Comparison of ENCODE assay signal across 8 cellular contexts in the genomic region with DNA sequence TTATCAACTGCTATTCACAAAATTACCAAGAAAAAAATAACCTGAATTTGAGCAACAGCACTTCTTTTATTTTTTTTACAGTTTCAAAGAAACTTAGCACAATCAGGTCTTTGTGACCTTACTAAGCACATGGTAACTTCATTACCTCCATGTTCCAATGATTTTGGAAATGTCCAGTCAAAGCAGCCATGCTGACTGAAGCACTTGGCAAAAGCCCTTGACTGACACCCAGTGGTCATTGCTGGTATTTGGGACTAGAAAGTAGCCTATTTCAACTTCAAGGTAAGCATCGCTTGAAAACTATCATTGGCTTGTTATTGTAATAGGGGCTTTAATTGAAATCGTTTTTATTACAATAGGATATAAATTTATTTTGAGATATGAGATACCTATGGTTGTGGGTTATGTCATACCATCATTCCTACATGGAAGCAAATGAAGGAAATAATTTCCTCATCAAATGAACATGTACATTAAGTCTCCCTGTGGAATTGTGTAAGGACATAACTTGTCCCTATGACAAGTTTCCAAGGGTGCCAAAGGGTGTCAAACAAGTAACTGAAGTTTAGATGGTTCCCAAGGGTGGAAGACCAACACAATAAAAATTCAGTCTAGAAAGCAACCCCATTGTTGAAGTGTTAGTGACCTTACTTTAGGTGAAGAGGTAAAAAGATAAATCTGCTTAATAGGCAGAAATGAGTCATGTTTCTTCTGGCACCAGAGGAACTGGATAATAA. TPM values are rescaled to one million over a fixed set of nuclear protein-coding genes. Genes with fewer than 3 reads are reported as not detected.
DNase-seq lines count a peak whose midpoint lies in the region; ATAC-seq and TF ChIP-seq lines count a peak whose summit lies in the region.

No MANE protein-coding gene starts in this region.

- H3K27me3 Mint-ChIP-seq in CD4-positive, CD25-positive, alpha-beta regulatory T cell: no peaks in the 10 kb centered on the region
- peaks cover 3% of the 10 kb centered on the region for H3K27me3 Mint-ChIP-seq in activated CD4-positive, alpha-beta T cell treated with anti-CD3 and anti-CD28 coated beads, Interleukin-2, amount 10 ng/mL, durations not matched to agents 7 days and 5 days
- H3K27me3 Mint-ChIP-seq in neural progenitor cell (ENCODE audit: insufficient read depth, low read depth): no peaks in the 10 kb centered on the region
- H3K27me3 Mint-ChIP-seq in stimulated activated memory B cell treated with anti-CD40 and anti-IgM and Interleukin-4, amounts not matched to agents 10 μg/mL and 1 μg/mL and 100 μg/mL, for 72 hours: no peaks in the 10 kb centered on the region

- H3K36me3 Mint-ChIP-seq in CD4-positive, CD25-positive, alpha-beta regulatory T cell: no peaks in the 10 kb centered on the region
- H3K36me3 Mint-ChIP-seq in activated CD4-positive, alpha-beta T cell treated with anti-CD3 and anti-CD28 coated beads, Interleukin-2, amount 10 ng/mL, durations not matched to agents 7 days and 5 days (ENCODE audit: low read depth): no peaks in the 10 kb centered on the region
- H3K36me3 Mint-ChIP-seq in neural progenitor cell: no peaks in the 10 kb centered on the region
- no peaks in the 10 kb centered on the region for H3K36me3 Mint-ChIP-seq in stimulated activated memory B cell treated with anti-CD40 and anti-IgM and Interleukin-4, amounts not matched to agents 10 μg/mL and 1 μg/mL and 100 μg/mL, for 72 hours

- peak; percentile 98 for TF ChIP-seq CTCF in neural progenitor cell (IDR thresholded peaks at IDR 0.05)

- no peaks in the 10 kb centered on the region for H4K20me1 ChIP-seq in neural progenitor cell (ENCODE audit: low read depth)

- no peaks in the 10 kb centered on the region for H3K4me1 ChIP-seq in CD4-positive, CD25-positive, alpha-beta regulatory T cell (ENCODE audit: control insufficient read depth, insufficient read depth, low read length, poor library complexity, severe bottlenecking)
- no peaks in the 10 kb centered on the region for H3K4me1 ChIP-seq in neural progenitor cell

- H3K4me3 ChIP-seq in CD4-positive, CD25-positive, alpha-beta regulatory T cell (ENCODE audit: low read depth, low read length): no peak overlapping the region
- no peak overlapping the region for H3K4me3 ChIP-seq in neural progenitor cell

- H3K9me3 ChIP-seq in CD4-positive, CD25-positive, alpha-beta regulatory T cell (ENCODE audit: control insufficient read depth in 2 of 2, low read length in 2 of 2): no peaks in the 10 kb centered on the region
- no peaks in the 10 kb centered on the region for H3K9me3 ChIP-seq in neural progenitor cell (ENCODE audit: low read depth)

- H3K27ac Mint-ChIP-seq in CD4-positive, CD25-positive, alpha-beta regulatory T cell: no peak overlapping the region
- H3K27ac Mint-ChIP-seq in activated CD4-positive, alpha-beta T cell treated with anti-CD3 and anti-CD28 coated beads, Interleukin-2, amount 10 ng/mL, durations not matched to agents 7 days and 5 days: no peak overlapping the region
- H3K27ac Mint-ChIP-seq in neural progenitor cell: no peak overlapping the region
- H3K27ac Mint-ChIP-seq in stimulated activated memory B cell treated with anti-CD40 and anti-IgM and Interleukin-4, amounts not matched to agents 10 μg/mL and 1 μg/mL and 100 μg/mL, for 72 hours: no peak overlapping the region

- DNase-seq in CD4-positive, CD25-positive, alpha-beta regulatory T cell: peak; percentile 0 to 42 (median 1)
- DNase-seq in NCI-H2029 treated with DMSO at 0.1 percent for 48 hours (lab: John Stamatoyannopoulos, UW) (peak; percentile 2), fibroblast of gingiva (ENCODE audit: low read depth) (peak; percentile 34), neural progenitor cell (ENCODE audit: low spot score) (peak; percentile 75)
- DNase-seq in activated CD4-positive, alpha-beta T cell treated with anti-CD3 and anti-CD28 coated beads, Interleukin-2, amount 10 ng/mL, durations not matched to agents 7 days and 5 days: peak; percentile 50

- POLR2A ChIA-PET in activated CD4-positive, alpha-beta T cell treated with anti-CD3 and anti-CD28 coated beads, Interleukin-2, amount 10 ng/mL, durations not matched to agents 7 days and 5 days (lab: Charles Lee): no interaction called here

- H3K4me3 Mint-ChIP-seq in CD4-positive, CD25-positive, alpha-beta regulatory T cell: no peak overlapping the region
- H3K4me3 Mint-ChIP-seq in activated CD4-positive, alpha-beta T cell treated with anti-CD3 and anti-CD28 coated beads, Interleukin-2, amount 10 ng/mL, durations not matched to agents 7 days and 5 days: no peak overlapping the region
- H3K4me3 Mint-ChIP-seq in neural progenitor cell: no peak overlapping the region
- H3K4me3 Mint-ChIP-seq in stimulated activated memory B cell treated with anti-CD40 and anti-IgM and Interleukin-4, amounts not matched to agents 10 μg/mL and 1 μg/mL and 100 μg/mL, for 72 hours: no peak overlapping the region

- H3K4me2 ChIP-seq in neural progenitor cell: no peak overlapping the region

- H3K79me2 ChIP-seq in neural progenitor cell (ENCODE audit: low read depth): no peaks in the 10 kb centered on the region

- ATAC-seq in CD4-positive, CD25-positive, alpha-beta regulatory T cell (ENCODE audit: low read depth in 2 of 2): no peak
- ATAC-seq in GM18868 (IDR thresholded peaks at IDR 0.05; ENCODE audit: unreplicated experiment) (peak; percentile 96), HG03039 (IDR thresholded peaks at IDR 0.05; ENCODE audit: unreplicated experiment) (peak; percentile 91)
- ATAC-seq in stimulated activated memory B cell treated with anti-CD40 and anti-IgM and Interleukin-4, amounts not matched to agents 10 μg/mL and 1 μg/mL and 100 μg/mL, for 72 hours: no peak

- peak overlapping the region; percentile 55 for H2AFZ ChIP-seq in neural progenitor cell (replicated peaks)

- H3K9me3 Mint-ChIP-seq in CD4-positive, CD25-positive, alpha-beta regulatory T cell: peaks cover 0 to 2% (median 0%) of the 10 kb centered on the region in 7 donors
- H3K9me3 Mint-ChIP-seq in activated CD4-positive, alpha-beta T cell treated with anti-CD3 and anti-CD28 coated beads, Interleukin-2, amount 10 ng/mL, durations not matched to agents 7 days and 5 days: no peaks in the 10 kb centered on the region
- H3K9me3 Mint-ChIP-seq in neural progenitor cell: no peaks in the 10 kb centered on the region
- H3K9me3 Mint-ChIP-seq in stimulated activated memory B cell treated with anti-CD40 and anti-IgM and Interleukin-4, amounts not matched to agents 10 μg/mL and 1 μg/mL and 100 μg/mL, for 72 hours: no peaks in the 10 kb centered on the region

- H3K4me1 Mint-ChIP-seq in CD4-positive, CD25-positive, alpha-beta regulatory T cell: no peaks in the 10 kb centered on the region
- no peaks in the 10 kb centered on the region for H3K4me1 Mint-ChIP-seq in activated CD4-positive, alpha-beta T cell treated with anti-CD3 and anti-CD28 coated beads, Interleukin-2, amount 10 ng/mL, durations not matched to agents 7 days and 5 days
- H3K4me1 Mint-ChIP-seq in neural progenitor cell: no peaks in the 10 kb centered on the region
- H3K4me1 Mint-ChIP-seq in stimulated activated memory B cell treated with anti-CD40 and anti-IgM and Interleukin-4, amounts not matched to agents 10 μg/mL and 1 μg/mL and 100 μg/mL, for 72 hours: no peaks in the 10 kb centered on the region

- CTCF ChIA-PET in activated CD4-positive, alpha-beta T cell treated with anti-CD3 and anti-CD28 coated beads, Interleukin-2, amount 10 ng/mL, durations not matched to agents 7 days and 5 days (lab: Charles Lee): no interaction called here

- no peaks in the 10 kb centered on the region for H3K27me3 ChIP-seq in CD4-positive, CD25-positive, alpha-beta regulatory T cell (ENCODE audit: control insufficient read depth, insufficient read depth, low read length)
- no peaks in the 10 kb centered on the region for H3K27me3 ChIP-seq in neural progenitor cell

- no peak overlapping the region for H3K27ac ChIP-seq in CD4-positive, CD25-positive, alpha-beta regulatory T cell (ENCODE audit: insufficient read depth, low read length, poor library complexity, severe bottlenecking)
- no peak overlapping the region for H3K27ac ChIP-seq in neural progenitor cell

- H3F3A ChIP-seq in neural progenitor cell (ENCODE audit: low read depth): no peaks in the 10 kb centered on the region

- no peak overlapping the region for H3K9ac ChIP-seq in neural progenitor cell

- H3K36me3 ChIP-seq in CD4-positive, CD25-positive, alpha-beta regulatory T cell (ENCODE audit: control insufficient read depth, insufficient read depth, low read length): no peaks in the 10 kb centered on the region
- H3K36me3 ChIP-seq in neural progenitor cell: no peaks in the 10 kb centered on the region

RNA-seq across cellular contexts. Expression of a gene that starts 15.2 kb away (rescaled TPM):
- not detected for total RNA-seq in CD4-positive, CD25-positive, alpha-beta regulatory T cell
- polyA plus RNA-seq in CD4-positive, CD25-positive, alpha-beta regulatory T cell: not detected
- not detected for total RNA-seq in activated CD4-positive, alpha-beta T cell treated with anti-CD3 and anti-CD28 coated beads, Interleukin-2, amount 10 ng/mL, durations not matched to agents 7 days and 5 days
- not detected in 2 replicates for total RNA-seq in neural progenitor cell (ENCODE audit: low replicate concordance)

Comparison
In these comparisons a context has a peak if more than half of its experiments do, and no peak if none do; other contexts are left out.
1. ATAC-seq: peak in GM18868 (single experiment) and HG03039 (single experiment); none in CD4-positive, CD25-positive, alpha-beta regulatory T cell (0 of 2) and stimulated activated memory B cell treated with anti-CD40 and anti-IgM and Interleukin-4, amounts not matched to agents 10 μg/mL and 1 μg/mL and 100 μg/mL, for 72 hours (single experiment).
2. DNase-seq: peak in every context shown above with its lines; median percentile 75 in neural progenitor cell; 50 in activated CD4-positive, alpha-beta T cell treated with anti-CD3 and anti-CD28 coated beads, Interleukin-2, amount 10 ng/mL, durations not matched to agents 7 days and 5 days; 34 in fibroblast of gingiva; 2 in NCI-H2029 treated with DMSO at 0.1 percent for 48 hours; 1 in CD4-positive, CD25-positive, alpha-beta regulatory T cell.